1 cellular context compared by ENCODE assay signal in the genomic region with DNA sequence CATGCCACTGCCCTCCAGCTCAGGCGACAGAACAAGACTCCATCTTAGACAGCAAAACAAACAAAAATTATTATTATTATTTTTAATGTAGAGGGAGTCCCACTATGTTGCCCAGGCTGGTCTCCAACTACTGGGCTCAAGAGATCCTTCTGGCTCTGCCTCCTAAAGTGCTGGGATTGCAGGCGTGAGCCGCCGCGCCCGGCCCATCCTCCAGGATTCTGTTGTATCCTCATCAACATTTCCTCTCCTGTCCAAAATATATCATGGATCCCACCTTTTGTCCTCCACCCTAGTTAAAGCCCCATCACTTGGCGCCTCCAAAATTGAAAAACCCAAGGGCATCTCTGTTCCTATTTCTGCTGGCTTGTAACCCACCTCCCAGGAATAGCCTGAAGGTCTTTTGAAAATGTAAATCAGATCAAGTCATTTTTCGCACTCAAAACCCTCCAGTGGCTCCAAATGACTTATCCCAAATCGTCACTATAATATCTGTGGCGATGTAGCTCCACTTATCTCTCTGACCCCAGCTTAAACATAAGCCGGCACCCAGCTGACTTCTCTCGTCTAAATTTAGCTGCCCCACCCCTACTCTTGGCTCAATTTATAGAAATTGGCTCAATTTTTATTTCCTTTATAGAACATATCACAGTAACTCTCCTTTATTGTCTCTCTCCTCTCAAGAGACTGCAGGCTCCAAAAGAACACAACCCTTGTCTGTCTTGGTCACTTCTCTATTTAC.
TF ChIP-seq lines count a peak whose summit lies in the region.

No MANE protein-coding gene starts in this region.

TF ChIP-seq in endothelial cell of umbilical vein, 7 proteins besides CTCF, POLR2A, EP300 and RAD21:
- TF ChIP-seq MYC (IDR thresholded peaks at IDR 0.05; ENCODE audit: low read depth, low read length) (no peak), JUN (IDR thresholded peaks at IDR 0.05; ENCODE audit: borderline replicate concordance, insufficient read depth, insufficient read length, low read depth) (no peak), POLR2AphosphoS5 (IDR thresholded peaks at IDR 0.05; ENCODE audit: insufficient read depth, low read depth, low read length) (no peak), FOS (IDR thresholded peaks at IDR 0.05; ENCODE audit: borderline replicate concordance, insufficient read depth, low read length) (no peak), GATA2 (IDR thresholded peaks at IDR 0.05; ENCODE audit: insufficient read depth, insufficient read length, low read depth, low read length) (no peak), EZH2 (IDR thresholded peaks at IDR 0.05; ENCODE audit: borderline replicate concordance, low read depth, low read length, severe bottlenecking) (no peak)
- TF ChIP-seq, protein P1, sequence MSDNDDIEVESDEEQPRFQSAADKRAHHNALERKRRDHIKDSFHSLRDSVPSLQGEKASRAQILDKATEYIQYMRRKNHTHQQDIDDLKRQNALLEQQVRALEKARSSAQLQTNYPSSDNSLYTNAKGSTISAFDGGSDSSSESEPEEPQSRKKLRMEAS (IDR thresholded peaks at IDR 0.05; ENCODE audit: insufficient read depth, insufficient read length): no peak
